6 cellular contexts compared by ENCODE assay signal in genomic region chr6:106862858-106863257, GRCh38.
"Had no signal": no experiment of that assay in that cellular context is flagged by ENCODE, and none has a peak within 500 bp of the region (broad histone marks: within the 10 kb centered on the region; RNA-seq: fewer than 3 reads in every experiment).

No MANE protein-coding gene starts in this region.

- FAIRE-seq: HepG2, HTR-8/SVneo had no signal

- H3K27ac ChIP-seq: HL-60 had no signal

- ATAC-seq: HepG2 had no signal

- DNase-seq: IMR-90, KBM-7, KG1 had no signal
